ENCODE assay signal across 14 cellular contexts in genomic region chr9:114613087-114613486, GRCh38. TPM values are rescaled to one million over a fixed set of nuclear protein-coding genes. Genes with fewer than 3 reads are reported as not detected.
DNase-seq lines count a peak whose midpoint lies in the region; ATAC-seq and TF ChIP-seq lines count a peak whose summit lies in the region.
"Had no signal": no experiment of that assay in that cellular context is flagged by ENCODE, and none has a peak within 500 bp of the region (broad histone marks: within the 10 kb centered on the region; RNA-seq: fewer than 3 reads in every experiment).

No MANE protein-coding gene starts in this region.

- H3K4me3 ChIP-seq in SU-DHL-6 (ENCODE audit: insufficient read depth, low read length, poor library complexity, severe bottlenecking) (peak overlapping the region; percentile 74), hepatocyte (no peak overlapping the region)
- H3K4me3 ChIP-seq: body of pancreas had no signal

- H3K9me2 ChIP-seq in SU-DHL-6 (replicated peaks; ENCODE audit: insufficient read depth, low read length) (no peaks in the 10 kb centered on the region), hepatocyte (replicated peaks; ENCODE audit: insufficient read depth) (no peaks in the 10 kb centered on the region)

- peaks cover 6% of the 10 kb centered on the region for H3K36me3 Mint-ChIP-seq in T-helper 1 cell treated with Interleukin-12 subunit alpha and Interleukin-12 subunit beta and Interleukin-4 antibody, amounts not matched to agents 30 μg/mL and 1 μg/mL, for 36 hours (ENCODE audit: low read depth)

- peaks cover 35% of the 10 kb centered on the region for H3F3A ChIP-seq in SU-DHL-6 (ENCODE audit: insufficient read depth)

- no peaks in the 10 kb centered on the region for H3K9me3 ChIP-seq in SU-DHL-6 (ENCODE audit: insufficient read depth, low read length)
- no peaks in the 10 kb centered on the region for H3K9me3 ChIP-seq in hepatocyte (ENCODE audit: low read depth)
- H3K9me3 ChIP-seq: body of pancreas, thoracic aorta had no signal

- H3K27me3 ChIP-seq in SU-DHL-6 (ENCODE audit: low read length) (no peaks in the 10 kb centered on the region), hepatocyte (no peaks in the 10 kb centered on the region)
- H3K27me3 ChIP-seq: body of pancreas had no signal

- H3K27ac ChIP-seq in SU-DHL-6 (ENCODE audit: low read depth, low read length) (peak overlapping the region; percentile 75), hepatocyte (peak overlapping the region; percentile 99)

- H3K4me3 Mint-ChIP-seq in T-helper 1 cell treated with Interleukin-12 subunit alpha and Interleukin-12 subunit beta and Interleukin-4 antibody, amounts not matched to agents 30 μg/mL and 1 μg/mL, for 36 hours = peak overlapping the region; percentile 86
- H3K4me3 Mint-ChIP-seq in stimulated activated naive CD8-positive, alpha-beta T cell treated with anti-CD3 and anti-CD28 coated beads, Interleukin-15, amount 100 ng/mL, for 72 hours = peak overlapping the region; percentile 85 to 88

- H3K9ac ChIP-seq in SU-DHL-6 (ENCODE audit: low read length) = peak overlapping the region; percentile 94

- peaks cover 21% of the 10 kb centered on the region for H3K4me1 ChIP-seq in hepatocyte (ENCODE audit: insufficient read depth)

- no peak for DNase-seq in T-helper 1 cell
- no peak for DNase-seq in hepatocyte (ENCODE audit: low spot score)
- no peak for DNase-seq in stimulated activated naive CD8-positive, alpha-beta T cell treated with anti-CD3 and anti-CD28 coated beads, Interleukin-15, amount 100 ng/mL, for 72 hours
- DNase-seq in stimulated activated CD4-positive, alpha-beta T cell treated with anti-CD3 and anti-CD28 coated beads, Interleukin-12 subunit alpha, Interleukin-12 subunit beta, amount 100 ng/mL, for 4 hours = no peak
- DNase-seq in NCI-H446 (lab: John Stamatoyannopoulos, UW) = no peak
- DNase-seq: activated CD4-positive, CD25-positive, alpha-beta regulatory T cell treated with anti-CD3 and anti-CD28 coated beads, Interleukin-2, amount 50 U/mL, for 72 hours; stimulated activated CD4-positive, alpha-beta T cell treated with anti-CD3 and anti-CD28 coated beads, Interleukin-15, amount 100 ng/mL, for 24 hours had no signal

- no peak for TF ChIP-seq CTCF in SU-DHL-6 (IDR thresholded peaks at IDR 0.05; ENCODE audit: insufficient read depth, low read length, poor library complexity, severe bottlenecking)
- TF ChIP-seq CTCF in hepatocyte (IDR thresholded peaks at IDR 0.05; ENCODE audit: poor library complexity) = no peak

- H4K20me1 ChIP-seq in SU-DHL-6 (ENCODE audit: low read depth, low read length) = no peaks in the 10 kb centered on the region
- H4K20me1 ChIP-seq in hepatocyte (ENCODE audit: insufficient read depth, poor library complexity, severe bottlenecking) = no peaks in the 10 kb centered on the region

- H3K4me2 ChIP-seq in SU-DHL-6 (ENCODE audit: low read depth, low read length, poor library complexity, severe bottlenecking) (peak overlapping the region; percentile 92), hepatocyte (peak overlapping the region; percentile 80)

- no peaks in the 10 kb centered on the region for H3K27me3 Mint-ChIP-seq in T-helper 1 cell treated with Interleukin-12 subunit alpha and Interleukin-12 subunit beta and Interleukin-4 antibody, amounts not matched to agents 30 μg/mL and 1 μg/mL, for 36 hours (ENCODE audit: low read depth)
- H3K27me3 Mint-ChIP-seq in stimulated activated naive CD8-positive, alpha-beta T cell treated with anti-CD3 and anti-CD28 coated beads, Interleukin-15, amount 100 ng/mL, for 72 hours = no peaks in the 10 kb centered on the region

- ATAC-seq in stimulated activated naive CD8-positive, alpha-beta T cell treated with anti-CD3 and anti-CD28 coated beads, Interleukin-15, amount 100 ng/mL, for 72 hours = no peak
- ATAC-seq in GM19351 (IDR thresholded peaks at IDR 0.05; ENCODE audit: unreplicated experiment) = no peak
- ATAC-seq: body of pancreas had no signal

- WGBS in hepatocyte (ENCODE audit: low lambda C conversion rate, missing lambda C conversion rate) = 77% methylated on average over 7 of the region's 7 CpGs

- peaks cover 58% of the 10 kb centered on the region for H3K79me2 ChIP-seq in SU-DHL-6 (ENCODE audit: insufficient read depth, low read length)
- peaks cover 43% of the 10 kb centered on the region for H3K79me2 ChIP-seq in hepatocyte

- no peaks in the 10 kb centered on the region for H3K36me3 ChIP-seq in SU-DHL-6 (ENCODE audit: low read length)
- H3K36me3 ChIP-seq in hepatocyte (replicated peaks; ENCODE audit: insufficient read depth, low read depth) = no peaks in the 10 kb centered on the region

- H3K27ac Mint-ChIP-seq in T-helper 1 cell treated with Interleukin-12 subunit alpha and Interleukin-12 subunit beta and Interleukin-4 antibody, amounts not matched to agents 30 μg/mL and 1 μg/mL, for 36 hours = peak overlapping the region; percentile 85
- H3K27ac Mint-ChIP-seq in stimulated activated naive CD8-positive, alpha-beta T cell treated with anti-CD3 and anti-CD28 coated beads, Interleukin-15, amount 100 ng/mL, for 72 hours = peak overlapping the region; percentile 84 to 92

- no peaks in the 10 kb centered on the region for H3K9me3 Mint-ChIP-seq in T-helper 1 cell treated with Interleukin-12 subunit alpha and Interleukin-12 subunit beta and Interleukin-4 antibody, amounts not matched to agents 30 μg/mL and 1 μg/mL, for 36 hours
- H3K9me3 Mint-ChIP-seq in stimulated activated naive CD8-positive, alpha-beta T cell treated with anti-CD3 and anti-CD28 coated beads, Interleukin-15, amount 100 ng/mL, for 72 hours = no peaks in the 10 kb centered on the region

- peaks cover 43% of the 10 kb centered on the region for H3K4me1 Mint-ChIP-seq in T-helper 1 cell treated with Interleukin-12 subunit alpha and Interleukin-12 subunit beta and Interleukin-4 antibody, amounts not matched to agents 30 μg/mL and 1 μg/mL, for 36 hours (ENCODE audit: low read depth)
- H3K4me1 Mint-ChIP-seq in stimulated activated naive CD8-positive, alpha-beta T cell treated with anti-CD3 and anti-CD28 coated beads, Interleukin-15, amount 100 ng/mL, for 72 hours = peaks cover 76% of the 10 kb centered on the region

- H2AFZ ChIP-seq in SU-DHL-6 (ENCODE audit: low read depth, low read length, severe bottlenecking) (no peak overlapping the region), hepatocyte (no peak overlapping the region)

RNA-seq across cellular contexts. Expression of gene TMEM268, which starts 2.0 kb away (rescaled TPM):
- total RNA-seq in hepatocyte = 8.8 and 9.4 TPM in 2 replicates
- polyA plus RNA-seq in hepatocyte = 8.2 and 11.1 TPM in 2 replicates

RNA-seq across cellular contexts. Expression of gene ATP6V1G1, which starts 25.5 kb away (rescaled TPM):
- total RNA-seq in hepatocyte = 337 and 358 TPM in 2 replicates
- polyA plus RNA-seq in hepatocyte = 426 and 439 TPM in 2 replicates

RNA-seq across cellular contexts. Expression of gene TEX53, which starts 44.5 kb away (rescaled TPM):
- not detected in 2 replicates for total RNA-seq in hepatocyte
- polyA plus RNA-seq in hepatocyte = 0.44 TPM in 1 of 2 replicates, not detected in the other
- total RNA-seq: body of pancreas, liver, thoracic aorta had no signal
- polyA plus RNA-seq: AG04450, liver had no signal
